1 cellular context compared by ENCODE assay signal in genomic region chr15:60526127-60526616, GRCh38.
TF ChIP-seq lines count a peak whose summit lies in the region.

No MANE protein-coding gene starts in this region.

TF ChIP-seq in HepG2, 621 proteins besides CTCF, POLR2A, EP300 and RAD21:
- no peak for TF ChIP-seq DBP (CRISPR knock-in tag; IDR thresholded peaks at IDR 0.05; ENCODE audit: not compliant biosample characterization)
- TF ChIP-seq ZFAT (CRISPR knock-in tag; conservative IDR thresholded peaks at IDR 0.05) = no peak
- no peak for TF ChIP-seq ZBTB1 (CRISPR knock-in tag; IDR thresholded peaks at IDR 0.05; ENCODE audit: borderline replicate concordance)
